Comparison of ENCODE assay signal across 15 cellular contexts in the genomic region with DNA sequence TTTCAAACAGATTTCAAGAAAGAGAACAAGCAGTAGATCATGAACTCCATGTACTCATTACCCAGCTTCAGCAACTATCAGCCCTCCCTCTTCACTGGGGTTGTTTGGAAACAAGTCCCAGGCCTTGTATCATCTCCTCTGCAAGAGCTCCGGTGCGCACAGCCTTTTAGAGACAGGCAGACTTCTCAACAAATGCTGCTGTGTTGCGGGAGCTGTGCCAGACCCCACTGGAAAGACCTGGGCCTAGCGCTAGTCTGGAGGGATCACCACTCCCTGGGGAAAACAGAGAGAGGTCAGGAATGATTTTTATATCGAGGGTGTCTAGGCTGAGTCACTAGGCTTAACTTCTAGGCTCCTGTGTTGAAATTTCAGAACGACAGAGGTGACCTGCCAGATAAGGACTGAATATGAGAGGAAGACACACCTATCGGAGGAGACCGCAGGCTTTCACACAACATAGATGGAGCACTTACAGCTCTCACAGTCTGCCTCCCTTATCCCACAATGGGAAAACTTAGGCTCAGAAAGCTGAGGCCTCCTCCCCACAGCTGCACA.
"Had no signal": no experiment of that assay in that cellular context is flagged by ENCODE, and none has a peak within 500 bp of the region (broad histone marks: within the 10 kb centered on the region; RNA-seq: fewer than 3 reads in every experiment).

No MANE protein-coding gene starts in this region.

- H3K36me3 Mint-ChIP-seq: activated CD8-positive, alpha-beta memory T cell treated with anti-CD3 and anti-CD28 coated beads, Interleukin-2, amount 10 ng/mL, durations not matched to agents 7 days and 5 days; activated naive CD4-positive, alpha-beta T cell treated with anti-CD3 and anti-CD28 coated beads, Interleukin-2, amount 50 U/mL, for 24 hours had no signal

- H3K9me3 Mint-ChIP-seq: activated naive CD4-positive, alpha-beta T cell treated with anti-CD3 and anti-CD28 coated beads, Interleukin-2, amount 50 U/mL, for 24 hours; activated T-cell treated with anti-CD3 and anti-CD28 coated beads, Interleukin-2, amount 50 U/mL, for 24 hours; stimulated activated naive CD8-positive, alpha-beta T cell treated with anti-CD3 and anti-CD28 coated beads, Interleukin-15, Interleukin-2, amounts not matched to agents 100 ng/mL and 50 ng/mL, for 24 hours had no signal

- H3K27ac Mint-ChIP-seq: activated CD8-positive, alpha-beta memory T cell treated with anti-CD3 and anti-CD28 coated beads, Interleukin-2, amount 10 ng/mL, durations not matched to agents 7 days and 5 days; activated naive CD4-positive, alpha-beta T cell treated with anti-CD3 and anti-CD28 coated beads, Interleukin-2, amount 50 U/mL, for 24 hours; activated T-cell treated with anti-CD3 and anti-CD28 coated beads, Interleukin-2, amount 50 U/mL, for 24 hours; stimulated activated naive CD8-positive, alpha-beta T cell treated with anti-CD3 and anti-CD28 coated beads, Interleukin-15, Interleukin-2, amounts not matched to agents 100 ng/mL and 50 ng/mL, for 24 hours had no signal

- H3K27me3 ChIP-seq: heart right ventricle, vagina had no signal

- H3K4me1 Mint-ChIP-seq: activated CD8-positive, alpha-beta memory T cell treated with anti-CD3 and anti-CD28 coated beads, Interleukin-2, amount 10 ng/mL, durations not matched to agents 7 days and 5 days; activated naive CD4-positive, alpha-beta T cell treated with anti-CD3 and anti-CD28 coated beads, Interleukin-2, amount 50 U/mL, for 24 hours had no signal

- DNase-seq: activated CD4-positive, alpha-beta T cell treated with anti-CD3 and anti-CD28 coated beads, Interleukin-2, amount 50 U/mL, for 48 hours; activated CD8-positive, alpha-beta memory T cell treated with anti-CD3 and anti-CD28 coated beads, Interleukin-2, amount 10 ng/mL, durations not matched to agents 7 days and 5 days; activated effector memory CD4-positive, alpha-beta T cell treated with Interleukin-2 at 50 U/mL for 16 hours; activated T-cell treated with anti-CD3 and anti-CD28 coated beads, Interleukin-2, amount 50 U/mL, for 24 hours; amniotic stem cell; effector CD4-positive, alpha-beta T cell; foreskin melanocyte; heart right ventricle; kidney; stimulated activated CD4-positive, alpha-beta T cell treated with anti-CD3 and anti-CD28 coated beads, Interleukin-4, amount 100 ng/mL, for 1 hour; stimulated activated CD8-positive, alpha-beta memory T cell treated with anti-CD3 and anti-CD28 coated beads, Interleukin-4, amount 100 ng/mL, for 48 hours had no signal

- ATAC-seq: activated CD4-positive, CD25-positive, alpha-beta regulatory T cell treated with anti-CD3 and anti-CD28 coated beads, Interleukin-2, amount 50 U/mL, for 24 hours; activated CD8-positive, alpha-beta memory T cell treated with anti-CD3 and anti-CD28 coated beads, Interleukin-2, amount 10 ng/mL, durations not matched to agents 7 days and 5 days; heart right ventricle had no signal

- H3K36me3 ChIP-seq: heart right ventricle, vagina had no signal

- H3K9me3 ChIP-seq: heart right ventricle, vagina had no signal

- H3K4me1 ChIP-seq: vagina had no signal

- H3K27ac ChIP-seq: heart right ventricle, vagina had no signal

- H3K4me3 Mint-ChIP-seq: activated CD8-positive, alpha-beta memory T cell treated with anti-CD3 and anti-CD28 coated beads, Interleukin-2, amount 10 ng/mL, durations not matched to agents 7 days and 5 days; activated naive CD4-positive, alpha-beta T cell treated with anti-CD3 and anti-CD28 coated beads, Interleukin-2, amount 50 U/mL, for 24 hours; activated T-cell treated with anti-CD3 and anti-CD28 coated beads, Interleukin-2, amount 50 U/mL, for 24 hours; stimulated activated naive CD8-positive, alpha-beta T cell treated with anti-CD3 and anti-CD28 coated beads, Interleukin-15, Interleukin-2, amounts not matched to agents 100 ng/mL and 50 ng/mL, for 24 hours had no signal

- H3K4me3 ChIP-seq: heart right ventricle, vagina had no signal
